In genomic region chr2:197306691-197307030, GRCh38 we compare ENCODE assay signal across 8 cellular contexts. TPM values are rescaled to one million over a fixed set of nuclear protein-coding genes. Genes with fewer than 3 reads are reported as not detected.
DNase-seq lines count a peak whose midpoint lies in the region; ATAC-seq and TF ChIP-seq lines count a peak whose summit lies in the region.

No MANE protein-coding gene starts in this region.

- H3K27me3 ChIP-seq in upper lobe of left lung, result no peaks in the 10 kb centered on the region

- no peaks in the 10 kb centered on the region for H3K9me3 Mint-ChIP-seq in activated T-helper 17 cell treated with anti-CD3 and anti-CD28 coated beads, Interleukin-2, amount 50 U/mL, for 72 hours

- 33 to 46% methylated on average over 2 to 3 of the region's 3 CpGs for WGBS in upper lobe of left lung, 2 donors

- H3K4me3 Mint-ChIP-seq in activated T-helper 17 cell treated with anti-CD3 and anti-CD28 coated beads, Interleukin-2, amount 50 U/mL, for 72 hours, result peak overlapping the region; percentile 90

- no peak overlapping the region for H3K4me3 ChIP-seq in upper lobe of left lung

- no peak for TF ChIP-seq EP300 in upper lobe of left lung (IDR thresholded peaks at IDR 0.05)

- no peaks in the 10 kb centered on the region for H3K9me3 ChIP-seq in upper lobe of left lung

- peak; percentile 31 for DNase-seq in activated naive CD4-positive, alpha-beta T cell treated with Interleukin-2 at 50 U/mL for 16 hours
- DNase-seq in activated naive CD4-positive, alpha-beta T cell (lab: John Stamatoyannopoulos, UW), result no peak
- DNase-seq in kidney tubule cell (ENCODE audit: low spot score) (peak; percentile 42), upper lobe of left lung (peak in 1 of 2 donors; percentile 65), NCI-H82 treated with DMSO at 0.1 percent for 48 hours (lab: John Stamatoyannopoulos, UW; ENCODE audit: unreplicated experiment) (no peak), HuH-7.5 (ENCODE audit: low spot score) (no peak)

- no peak for ATAC-seq in activated T-helper 17 cell treated with anti-CD3 and anti-CD28 coated beads, Interleukin-2, amount 50 U/mL, for 72 hours (replicated peaks)
- ATAC-seq in upper lobe of left lung (ENCODE audit: low FRiP score in 2 of 2) (no peak), GM18867 (IDR thresholded peaks at IDR 0.05; ENCODE audit: unreplicated experiment) (no peak)

- no peaks in the 10 kb centered on the region for H3K27me3 Mint-ChIP-seq in activated T-helper 17 cell treated with anti-CD3 and anti-CD28 coated beads, Interleukin-2, amount 50 U/mL, for 72 hours

- no peak for TF ChIP-seq CTCF in upper lobe of left lung (IDR thresholded peaks at IDR 0.05)

- H3K27ac ChIP-seq in upper lobe of left lung, result peak overlapping the region; percentile 50 to 96 (median 89)

- peaks cover 46% of the 10 kb centered on the region for H3K4me1 Mint-ChIP-seq in activated T-helper 17 cell treated with anti-CD3 and anti-CD28 coated beads, Interleukin-2, amount 50 U/mL, for 72 hours

- peak overlapping the region; percentile 96 for H3K27ac Mint-ChIP-seq in activated T-helper 17 cell treated with anti-CD3 and anti-CD28 coated beads, Interleukin-2, amount 50 U/mL, for 72 hours

- peaks cover 61% of the 10 kb centered on the region for H3K36me3 Mint-ChIP-seq in activated T-helper 17 cell treated with anti-CD3 and anti-CD28 coated beads, Interleukin-2, amount 50 U/mL, for 72 hours (ENCODE audit: low read depth)

- no peak for TF ChIP-seq POLR2A in upper lobe of left lung (IDR thresholded peaks at IDR 0.05)

- H3K36me3 ChIP-seq in upper lobe of left lung, result no peaks in the 10 kb centered on the region

- H3K4me1 ChIP-seq in upper lobe of left lung, result peaks cover 40 to 66% (median 49%) of the 10 kb centered on the region in 4 donors

RNA-seq across cellular contexts. Expression of gene ANKRD44, which starts 3.9 kb away (rescaled TPM):
- 100 to 1,000 TPM; 131 to 154 TPM for total RNA-seq in activated T-helper 17 cell treated with anti-CD3 and anti-CD28 coated beads, Interleukin-2, amount 50 U/mL, for 72 hours
- 10 to 100 TPM; 41.0 to 91.1 (median 61.7) TPM for total RNA-seq in upper lobe of left lung

Comparison
In these comparisons a context has a peak if more than half of its experiments do, and no peak if none do; other contexts are left out.
1. DNase-seq: peak in activated naive CD4-positive, alpha-beta T cell treated with Interleukin-2 at 50 U/mL for 16 hours (single experiment) and kidney tubule cell (single experiment); none in activated naive CD4-positive, alpha-beta T cell (0 of 4), NCI-H82 treated with DMSO at 0.1 percent for 48 hours (single experiment) and HuH-7.5 (single experiment).